15 cellular contexts compared by ENCODE assay signal in the genomic region with DNA sequence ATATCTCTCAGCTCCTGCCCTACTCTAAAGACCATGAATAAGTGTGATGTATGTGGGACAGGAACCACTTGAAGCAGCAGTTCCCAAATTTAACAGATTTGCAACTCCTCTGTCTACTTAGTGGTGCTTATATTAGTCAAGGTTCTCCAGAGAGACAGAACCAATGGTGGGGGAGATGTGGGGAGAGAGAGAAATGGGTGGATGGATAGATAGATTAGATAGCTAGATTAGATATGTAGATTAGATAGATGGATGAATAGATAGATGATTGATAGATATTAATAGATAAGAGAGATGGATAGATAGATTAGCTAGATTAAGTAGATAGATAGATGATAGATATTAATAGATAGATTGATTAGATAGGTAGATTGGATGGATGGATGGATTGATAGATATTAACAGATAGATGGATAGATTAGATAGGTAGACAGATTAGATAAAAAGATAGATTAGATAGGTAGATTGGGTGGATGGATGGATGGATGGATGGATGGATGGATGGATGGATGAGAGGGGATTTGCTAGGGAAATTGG.
DNase-seq lines count a peak whose midpoint lies in the region; ATAC-seq and TF ChIP-seq lines count a peak whose summit lies in the region.
"Had no signal": no experiment of that assay in that cellular context is flagged by ENCODE, and none has a peak within 500 bp of the region (broad histone marks: within the 10 kb centered on the region; RNA-seq: fewer than 3 reads in every experiment).

No MANE protein-coding gene starts in this region.

- CTCF ChIA-PET in HEK293 (lab: Yijun Ruan, JAX): interaction anchor here (1.0 kb wide), 1 partner anchor 26 kb away, joined by 3 read pairs; no protein-coding TSS in a partner anchor

- no peak for TF ChIP-seq CTCF in HEK293 (tag by site-specific recombination; IDR thresholded peaks at IDR 0.05)

- no peak for ATAC-seq in central memory CD8-positive, alpha-beta T cell (replicated peaks; ENCODE audit: extremely low read depth, poor library complexity, severe bottlenecking)
- ATAC-seq in GM21723 (IDR thresholded peaks at IDR 0.05; ENCODE audit: unreplicated experiment): no peak

- no peaks in the 10 kb centered on the region for H3K9me3 Mint-ChIP-seq in activated naive CD8-positive, alpha-beta T cell (ENCODE audit: low read depth)
- no peaks in the 10 kb centered on the region for H3K9me3 Mint-ChIP-seq in activated naive CD8-positive, alpha-beta T cell treated with anti-CD3 and anti-CD28 coated beads for 36 hours
- H3K9me3 Mint-ChIP-seq in central memory CD8-positive, alpha-beta T cell: no peaks in the 10 kb centered on the region
- H3K9me3 Mint-ChIP-seq in immature natural killer cell: no peaks in the 10 kb centered on the region
- H3K9me3 Mint-ChIP-seq: CD4-positive, CD25-positive, alpha-beta regulatory T cell had no signal

- H3K4me1 Mint-ChIP-seq in activated naive CD8-positive, alpha-beta T cell (ENCODE audit: low read depth): peaks cover 5% of the 10 kb centered on the region
- peaks cover 4% of the 10 kb centered on the region for H3K4me1 Mint-ChIP-seq in activated naive CD8-positive, alpha-beta T cell treated with anti-CD3 and anti-CD28 coated beads for 36 hours
- H3K4me1 Mint-ChIP-seq in central memory CD8-positive, alpha-beta T cell: peaks cover 17% of the 10 kb centered on the region
- peaks cover 8 to 11% of the 10 kb centered on the region in 2 donors for H3K4me1 Mint-ChIP-seq in immature natural killer cell

- peaks cover 6% of the 10 kb centered on the region for H3K36me3 Mint-ChIP-seq in activated naive CD8-positive, alpha-beta T cell
- H3K36me3 Mint-ChIP-seq in activated naive CD8-positive, alpha-beta T cell treated with anti-CD3 and anti-CD28 coated beads for 36 hours: no peaks in the 10 kb centered on the region
- H3K36me3 Mint-ChIP-seq in central memory CD8-positive, alpha-beta T cell (ENCODE audit: insufficient read depth): peaks cover 22% of the 10 kb centered on the region
- H3K36me3 Mint-ChIP-seq in immature natural killer cell: peaks cover 0 to 6% (median 5%) of the 10 kb centered on the region in 3 donors

- H3K4me3 ChIP-seq in HEK293 (ENCODE audit: low read depth, low read length): no peak overlapping the region
- H3K4me3 ChIP-seq: HAP-1 had no signal

- no peak overlapping the region for H3K27ac ChIP-seq in HEK293 (ENCODE audit: extremely low read depth, low read depth, low read length)

- H3K27ac Mint-ChIP-seq in activated naive CD8-positive, alpha-beta T cell: peak overlapping the region; percentile 72
- H3K27ac Mint-ChIP-seq in activated naive CD8-positive, alpha-beta T cell treated with anti-CD3 and anti-CD28 coated beads for 36 hours: no peak overlapping the region
- H3K27ac Mint-ChIP-seq in central memory CD8-positive, alpha-beta T cell (ENCODE audit: low read depth): peak overlapping the region; percentile 3
- H3K27ac Mint-ChIP-seq in immature natural killer cell: peak overlapping the region in 5 of 6 donors; percentile 6 to 48 (median 16)
- H3K27ac Mint-ChIP-seq: CD4-positive, CD25-positive, alpha-beta regulatory T cell had no signal

- no peaks in the 10 kb centered on the region for H3K36me3 ChIP-seq in HEK293 (ENCODE audit: control insufficient read depth in 2 of 2, insufficient read depth in 1 of 2, low read length in 2 of 2)
- H3K36me3 ChIP-seq: BE2C, HAP-1 had no signal

- H3K4me1 ChIP-seq in HEK293 (ENCODE audit: control insufficient read depth, insufficient read depth, low read length): no peaks in the 10 kb centered on the region
- H3K4me1 ChIP-seq: BE2C had no signal

- POLR2A ChIA-PET in HEK293 (lab: Yijun Ruan, JAX): no interaction called here

- no peak for DNase-seq in activated naive CD8-positive, alpha-beta T cell treated with anti-CD3 and anti-CD28 coated beads for 36 hours
- no peak for DNase-seq in central memory CD8-positive, alpha-beta T cell (ENCODE audit: low spot score in 2 of 2)
- DNase-seq in immature natural killer cell: no peak
- no peak for DNase-seq in NCI-H510A treated with DMSO at 0.1 percent for 48 hours (lab: John Stamatoyannopoulos, UW)
- DNase-seq: ACHN, BE2C, C1 segment of cervical spinal cord, DMS153, DMS79, GDM1 had no signal

- no peaks in the 10 kb centered on the region for H3K27me3 Mint-ChIP-seq in activated naive CD8-positive, alpha-beta T cell
- H3K27me3 Mint-ChIP-seq in activated naive CD8-positive, alpha-beta T cell treated with anti-CD3 and anti-CD28 coated beads for 36 hours: no peaks in the 10 kb centered on the region
- H3K27me3 Mint-ChIP-seq in central memory CD8-positive, alpha-beta T cell: no peaks in the 10 kb centered on the region
- H3K27me3 Mint-ChIP-seq in immature natural killer cell (ENCODE audit: low read depth in 3 of 3): no peaks in the 10 kb centered on the region
- H3K27me3 Mint-ChIP-seq: CD4-positive, CD25-positive, alpha-beta regulatory T cell had no signal

- H3K9me3 ChIP-seq in HEK293 (ENCODE audit: control insufficient read depth, insufficient read depth, low read depth, low read length): no peaks in the 10 kb centered on the region
- H3K9me3 ChIP-seq: BE2C, HAP-1 had no signal

- no peak overlapping the region for H3K4me3 Mint-ChIP-seq in activated naive CD8-positive, alpha-beta T cell
- H3K4me3 Mint-ChIP-seq in activated naive CD8-positive, alpha-beta T cell treated with anti-CD3 and anti-CD28 coated beads for 36 hours: no peak overlapping the region
- H3K4me3 Mint-ChIP-seq in central memory CD8-positive, alpha-beta T cell: no peak overlapping the region
- no peak overlapping the region for H3K4me3 Mint-ChIP-seq in immature natural killer cell
- H3K4me3 Mint-ChIP-seq: CD4-positive, CD25-positive, alpha-beta regulatory T cell had no signal

TF ChIP-seq in HEK293, 187 proteins besides CTCF, POLR2A, EP300 and RAD21:
- TF ChIP-seq ZBTB17 (tag by site-specific recombination; IDR thresholded peaks at IDR 0.05): peak; percentile 75
- TF ChIP-seq ZBTB21 (tag by site-specific recombination; IDR thresholded peaks at IDR 0.05): no peak
- TF ChIP-seq, protein P1, sequence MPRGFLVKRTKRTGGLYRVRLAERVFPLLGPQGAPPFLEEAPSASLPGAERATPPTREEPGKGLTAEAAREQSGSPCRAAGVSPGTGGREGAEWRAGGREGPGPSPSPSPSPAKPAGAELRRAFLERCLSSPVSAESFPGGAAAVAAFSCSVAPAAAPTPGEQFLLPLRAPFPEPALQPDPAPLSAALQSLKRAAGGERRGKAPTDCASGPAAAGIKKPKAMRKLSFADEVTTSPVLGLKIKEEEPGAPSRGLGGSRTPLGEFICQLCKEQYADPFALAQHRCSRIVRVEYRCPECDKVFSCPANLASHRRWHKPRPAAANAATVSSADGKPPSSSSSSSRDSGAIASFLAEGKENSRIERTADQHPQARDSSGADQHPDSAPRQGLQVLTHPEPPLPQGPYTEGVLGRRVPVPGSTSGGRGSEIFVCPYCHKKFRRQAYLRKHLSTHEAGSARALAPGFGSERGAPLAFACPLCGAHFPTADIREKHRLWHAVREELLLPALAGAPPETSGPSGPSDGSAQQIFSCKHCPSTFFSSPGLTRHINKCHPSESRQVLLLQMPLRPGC (tag by site-specific recombination; IDR thresholded peaks at IDR 0.05): no peak
- no peak for TF ChIP-seq ZNF521 (tag by site-specific recombination; IDR thresholded peaks at IDR 0.05)
- peak; percentile 83 for TF ChIP-seq ZNF366 (tag by site-specific recombination; conservative IDR thresholded peaks at IDR 0.05)
- no peak for TF ChIP-seq KLF7 (tag by site-specific recombination; IDR thresholded peaks at IDR 0.05; ENCODE audit: borderline replicate concordance)
- TF ChIP-seq, protein P2, sequence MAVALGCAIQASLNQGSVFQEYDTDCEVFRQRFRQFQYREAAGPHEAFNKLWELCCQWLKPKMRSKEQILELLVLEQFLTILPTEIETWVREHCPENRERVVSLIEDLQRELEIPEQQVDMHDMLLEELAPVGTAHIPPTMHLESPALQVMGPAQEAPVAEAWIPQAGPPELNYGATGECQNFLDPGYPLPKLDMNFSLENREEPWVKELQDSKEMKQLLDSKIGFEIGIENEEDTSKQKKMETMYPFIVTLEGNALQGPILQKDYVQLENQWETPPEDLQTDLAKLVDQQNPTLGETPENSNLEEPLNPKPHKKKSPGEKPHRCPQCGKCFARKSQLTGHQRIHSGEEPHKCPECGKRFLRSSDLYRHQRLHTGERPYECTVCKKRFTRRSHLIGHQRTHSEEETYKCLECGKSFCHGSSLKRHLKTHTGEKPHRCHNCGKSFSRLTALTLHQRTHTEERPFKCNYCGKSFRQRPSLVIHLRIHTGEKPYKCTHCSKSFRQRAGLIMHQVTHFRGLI (tag by site-specific recombination; IDR thresholded peaks at IDR 0.05): no peak
- TF ChIP-seq ZNF394 (tag by site-specific recombination; IDR thresholded peaks at IDR 0.05; ENCODE audit: borderline replicate concordance): no peak
- TF ChIP-seq ZNF768 (tag by site-specific recombination; IDR thresholded peaks at IDR 0.05): no peak
- no peak for TF ChIP-seq ZNF777 (tag by site-specific recombination; IDR thresholded peaks at IDR 0.05; ENCODE audit: borderline replicate concordance)
- no peak for TF ChIP-seq ZSCAN23 (tag by site-specific recombination; IDR thresholded peaks at IDR 0.05)
- no peak for TF ChIP-seq ZNF585B (tag by site-specific recombination; IDR thresholded peaks at IDR 0.05)
